37 cellular contexts compared by ENCODE assay signal in the genomic region with DNA sequence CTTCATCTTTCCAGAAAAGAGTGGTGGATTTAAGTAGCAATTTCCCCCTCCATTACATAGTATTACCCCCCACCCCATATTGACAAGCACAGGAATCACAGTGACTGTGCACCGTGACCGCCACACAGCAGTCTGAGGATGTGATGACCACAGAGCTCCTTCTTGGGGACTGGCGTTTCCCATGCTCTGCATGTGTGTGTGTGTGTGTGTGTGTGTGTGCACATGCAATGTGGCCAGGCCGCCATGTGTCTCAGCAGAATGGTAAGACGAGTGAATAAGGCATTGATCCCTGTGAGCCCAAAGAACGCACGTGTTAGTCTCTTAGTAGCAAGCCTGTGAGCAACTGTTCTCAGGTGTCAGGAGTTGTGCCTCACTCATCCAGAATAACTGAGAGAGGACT. TPM values are rescaled to one million over a fixed set of nuclear protein-coding genes. Genes with fewer than 3 reads are reported as not detected.
"Had no signal": no experiment of that assay in that cellular context is flagged by ENCODE, and none has a peak within 500 bp of the region (broad histone marks: within the 10 kb centered on the region; RNA-seq: fewer than 3 reads in every experiment).

No MANE protein-coding gene starts in this region.

- DNase-seq: activated CD4-positive, alpha-beta memory T cell treated with anti-CD3 and anti-CD28 coated beads for 36 hours; activated CD4-positive, alpha-beta T cell treated with anti-CD3 and anti-CD28 coated beads for 36 hours; activated CD4-positive, alpha-beta T cell treated with anti-CD3 and anti-CD28 coated beads, Interleukin-2, amount 10 ng/mL, durations not matched to agents 24 days and 14 days; activated CD4-positive, CD25-positive, alpha-beta regulatory T cell; activated CD4-positive, CD25-positive, alpha-beta regulatory T cell treated with anti-CD3 and anti-CD28 coated beads, Interleukin-2, amount 50 U/mL, for 72 hours; activated CD8-positive, alpha-beta memory T cell treated with anti-CD3 and anti-CD28 coated beads, Interleukin-2, amount 10 ng/mL, durations not matched to agents 7 days and 5 days; activated CD8-positive, alpha-beta memory T cell treated with anti-CD3 and anti-CD28 coated beads, Interleukin-2, amount 50 U/mL, for 4 hours; activated CD8-positive, alpha-beta T cell treated with anti-CD3 and anti-CD28 coated beads, Interleukin-2, amount 10 ng/mL, durations not matched to agents 7 days and 5 days; activated gamma-delta T cell treated with Interleukin-2 at 50 U/mL for 16 hours; activated naive CD4-positive, alpha-beta T cell treated with anti-CD3 and anti-CD28 coated beads, Interleukin-2, amount 50 U/mL, for 16 hours; activated naive CD4-positive, alpha-beta T cell treated with Interleukin-2 at 50 U/mL for 16 hours; activated T-cell treated with anti-CD3 and anti-CD28 coated beads, Interleukin-2, amount 50 U/mL, for 1 hour; activated T-cell treated with anti-CD3 and anti-CD28 coated beads, Interleukin-2, amount 50 U/mL, for 48 hours; amniotic stem cell; anterior cingulate cortex; brain microvascular endothelial cell; cortex of kidney; dermis blood vessel endothelial cell; effector CD4-positive, alpha-beta T cell; effector memory CD8-positive, alpha-beta T cell; erythroblast; foreskin melanocyte; head of caudate nucleus; T-helper 1 cell; T-helper 17 cell; T1000 had no signal

- H3K36me3 ChIP-seq: brain microvascular endothelial cell, esophagus muscularis mucosa, gastroesophageal sphincter had no signal

- H3K27ac Mint-ChIP-seq: activated CD4-positive, alpha-beta memory T cell treated with anti-CD3 and anti-CD28 coated beads for 36 hours; activated CD4-positive, alpha-beta T cell treated with anti-CD3 and anti-CD28 coated beads for 36 hours; activated CD4-positive, alpha-beta T cell treated with anti-CD3 and anti-CD28 coated beads, Interleukin-2, amount 10 ng/mL, durations not matched to agents 24 days and 14 days; activated CD8-positive, alpha-beta memory T cell treated with anti-CD3 and anti-CD28 coated beads, Interleukin-2, amount 10 ng/mL, durations not matched to agents 7 days and 5 days; activated CD8-positive, alpha-beta T cell treated with anti-CD3 and anti-CD28 coated beads, Interleukin-2, amount 10 ng/mL, durations not matched to agents 7 days and 5 days; activated naive CD8-positive, alpha-beta T cell; activated T-helper 1 cell treated with anti-CD3 and anti-CD28 coated beads, Interleukin-12 subunit alpha, Interleukin-12 subunit beta, Interleukin-2, Interleukin-4 antibody, amounts not matched to agents 30 ng/mL and 10 ng/mL and 1 ng/mL, durations not matched to agents 14 hours and 24 hours and 36 hours; activated T-helper 2 cell treated with anti-CD3 and anti-CD28 coated beads, Interferon-gamma antibody, Interleukin-2, Interleukin-4, amounts not matched to agents 10 μg/mL and 5 μg/mL and 100 μg/mL, durations not matched to agents 14 hours and 24 hours and 36 hours; effector memory CD8-positive, alpha-beta T cell; T-helper 17 cell; T-helper 2 cell treated with Interferon-gamma antibody and Interleukin-4, amounts not matched to agents 5 μg/mL and 100 μg/mL, for 36 hours had no signal

- H3K27ac ChIP-seq: brain microvascular endothelial cell, esophagus muscularis mucosa, gastroesophageal sphincter had no signal

- H3K4me3 Mint-ChIP-seq: activated CD4-positive, alpha-beta memory T cell treated with anti-CD3 and anti-CD28 coated beads for 36 hours; activated CD4-positive, alpha-beta T cell treated with anti-CD3 and anti-CD28 coated beads for 36 hours; activated CD4-positive, alpha-beta T cell treated with anti-CD3 and anti-CD28 coated beads, Interleukin-2, amount 10 ng/mL, durations not matched to agents 24 days and 14 days; activated CD8-positive, alpha-beta memory T cell treated with anti-CD3 and anti-CD28 coated beads, Interleukin-2, amount 10 ng/mL, durations not matched to agents 7 days and 5 days; activated CD8-positive, alpha-beta T cell treated with anti-CD3 and anti-CD28 coated beads, Interleukin-2, amount 10 ng/mL, durations not matched to agents 7 days and 5 days; activated naive CD8-positive, alpha-beta T cell; activated T-helper 1 cell treated with anti-CD3 and anti-CD28 coated beads, Interleukin-12 subunit alpha, Interleukin-12 subunit beta, Interleukin-2, Interleukin-4 antibody, amounts not matched to agents 30 ng/mL and 10 ng/mL and 1 ng/mL, durations not matched to agents 14 hours and 24 hours and 36 hours; central memory CD8-positive, alpha-beta T cell; effector memory CD8-positive, alpha-beta T cell; T-helper 17 cell; T-helper 2 cell treated with Interferon-gamma antibody and Interleukin-4, amounts not matched to agents 5 μg/mL and 100 μg/mL, for 36 hours had no signal

- H3K27me3 ChIP-seq: brain microvascular endothelial cell had no signal

- H3K4me1 Mint-ChIP-seq: activated CD4-positive, alpha-beta T cell treated with anti-CD3 and anti-CD28 coated beads for 36 hours; activated CD4-positive, alpha-beta T cell treated with anti-CD3 and anti-CD28 coated beads, Interleukin-2, amount 10 ng/mL, durations not matched to agents 24 days and 14 days; activated CD8-positive, alpha-beta memory T cell treated with anti-CD3 and anti-CD28 coated beads, Interleukin-2, amount 10 ng/mL, durations not matched to agents 7 days and 5 days; central memory CD8-positive, alpha-beta T cell had no signal

- H3K4me3 ChIP-seq: esophagus muscularis mucosa, gastroesophageal sphincter had no signal

- ATAC-seq: activated CD4-positive, alpha-beta T cell treated with anti-CD3 and anti-CD28 coated beads for 36 hours; activated CD8-positive, alpha-beta memory T cell treated with anti-CD3 and anti-CD28 coated beads, Interleukin-2, amount 10 ng/mL, durations not matched to agents 7 days and 5 days; activated CD8-positive, alpha-beta T cell treated with anti-CD3 and anti-CD28 coated beads, Interleukin-2, amount 10 ng/mL, durations not matched to agents 7 days and 5 days; effector memory CD8-positive, alpha-beta T cell; gastroesophageal sphincter; T-helper 17 cell had no signal

- H3K36me3 Mint-ChIP-seq: activated CD4-positive, alpha-beta memory T cell treated with anti-CD3 and anti-CD28 coated beads for 36 hours; activated CD8-positive, alpha-beta memory T cell treated with anti-CD3 and anti-CD28 coated beads, Interleukin-2, amount 10 ng/mL, durations not matched to agents 7 days and 5 days; activated naive CD8-positive, alpha-beta T cell had no signal

- H3K4me1 ChIP-seq: esophagus muscularis mucosa, gastroesophageal sphincter had no signal

- H3K27me3 Mint-ChIP-seq: activated CD4-positive, alpha-beta T cell treated with anti-CD3 and anti-CD28 coated beads, Interleukin-2, amount 10 ng/mL, durations not matched to agents 24 days and 14 days; activated CD8-positive, alpha-beta memory T cell treated with anti-CD3 and anti-CD28 coated beads, Interleukin-2, amount 10 ng/mL, durations not matched to agents 7 days and 5 days had no signal

RNA-seq across cellular contexts. Expression of a gene that starts 43.8 kb away (rescaled TPM):
- total RNA-seq: activated CD4-positive, alpha-beta memory T cell treated with anti-CD3 and anti-CD28 coated beads for 36 hours; activated CD4-positive, alpha-beta T cell treated with anti-CD3 and anti-CD28 coated beads for 36 hours; activated CD4-positive, alpha-beta T cell treated with anti-CD3 and anti-CD28 coated beads, Interleukin-2, amount 10 ng/mL, durations not matched to agents 24 days and 14 days; activated CD8-positive, alpha-beta memory T cell treated with anti-CD3 and anti-CD28 coated beads for 36 hours; activated CD8-positive, alpha-beta memory T cell treated with anti-CD3 and anti-CD28 coated beads, Interleukin-2, amount 10 ng/mL, durations not matched to agents 7 days and 5 days; activated CD8-positive, alpha-beta T cell treated with anti-CD3 and anti-CD28 coated beads, Interleukin-2, amount 10 ng/mL, durations not matched to agents 7 days and 5 days; activated T-helper 1 cell treated with anti-CD3 and anti-CD28 coated beads, Interleukin-12 subunit alpha, Interleukin-12 subunit beta, Interleukin-2, Interleukin-4 antibody, amounts not matched to agents 30 ng/mL and 10 ng/mL and 1 ng/mL, durations not matched to agents 14 hours and 24 hours and 36 hours; activated T-helper 2 cell treated with anti-CD3 and anti-CD28 coated beads, Interferon-gamma antibody, Interleukin-2, Interleukin-4, amounts not matched to agents 10 μg/mL and 5 μg/mL and 100 μg/mL, durations not matched to agents 14 hours and 24 hours and 36 hours; astrocyte; dermis blood vessel endothelial cell; fibroblast of lung; fibroblast of villous mesenchyme had no signal
